ENCODE assay signal across 27 cellular contexts in genomic region chr3:130627143-130627849, GRCh38.
"Had no signal": no experiment of that assay in that cellular context is flagged by ENCODE, and none has a peak within 500 bp of the region (broad histone marks: within the 10 kb centered on the region; RNA-seq: fewer than 3 reads in every experiment).

No MANE protein-coding gene starts in this region.

- H3K4me1 ChIP-seq: prostate gland, right atrium auricular region, sigmoid colon, stomach, testis, tibial nerve, upper lobe of left lung, vagina had no signal

- DNase-seq: dorsolateral prefrontal cortex; effector CD4-positive, alpha-beta T cell; endodermal cell; hypothalamus; immature natural killer cell; islet precursor cell; kidney glomerular epithelial cell; left colon; mesenchymal stem cell; midbrain; naive thymus-derived CD4-positive, alpha-beta T cell; nephron progenitor cell; nucleus accumbens; sigmoid colon; stimulated activated CD4-positive, alpha-beta T cell treated with anti-CD3 and anti-CD28 coated beads, Interleukin-2, amount 100 ng/mL, for 24 hours; stimulated activated CD4-positive, alpha-beta T cell treated with anti-CD3 and anti-CD28 coated beads, Interleukin-4, amount 100 ng/mL, for 24 hours; stimulated activated naive CD4-positive, alpha-beta T cell treated with Interleukin-2 at 50 U/mL for 16 hours; stomach; testis; upper lobe of left lung had no signal

- H3K27ac ChIP-seq: dorsolateral prefrontal cortex, epithelial cell of prostate, prostate gland, right atrium auricular region, sigmoid colon, stomach, testis, tibial nerve, upper lobe of left lung, vagina had no signal

- H3K36me3 ChIP-seq: prostate gland, right atrium auricular region, sigmoid colon, stomach, tibial nerve, upper lobe of left lung, vagina had no signal

- H3K27me3 ChIP-seq: dorsolateral prefrontal cortex, right atrium auricular region, sigmoid colon, stomach, testis, tibial nerve, upper lobe of left lung, vagina had no signal

- H3K4me3 ChIP-seq: dorsolateral prefrontal cortex, prostate gland, right atrium auricular region, sigmoid colon, stomach, testis, tibial nerve, upper lobe of left lung, vagina had no signal

- ATAC-seq: esophagus mucosa; left colon; naive thymus-derived CD4-positive, alpha-beta T cell; stimulated activated effector memory CD8-positive, alpha-beta T cell treated with anti-CD3 and anti-CD28 coated beads, Interleukin-12 subunit alpha, Interleukin-12 subunit beta, amount 100 ng/mL, for 72 hours had no signal

- H3K9me3 ChIP-seq: prostate gland, right atrium auricular region, sigmoid colon, stomach, testis, tibial nerve, upper lobe of left lung, vagina had no signal
